8 cellular contexts compared by ENCODE assay signal in the genomic region with DNA sequence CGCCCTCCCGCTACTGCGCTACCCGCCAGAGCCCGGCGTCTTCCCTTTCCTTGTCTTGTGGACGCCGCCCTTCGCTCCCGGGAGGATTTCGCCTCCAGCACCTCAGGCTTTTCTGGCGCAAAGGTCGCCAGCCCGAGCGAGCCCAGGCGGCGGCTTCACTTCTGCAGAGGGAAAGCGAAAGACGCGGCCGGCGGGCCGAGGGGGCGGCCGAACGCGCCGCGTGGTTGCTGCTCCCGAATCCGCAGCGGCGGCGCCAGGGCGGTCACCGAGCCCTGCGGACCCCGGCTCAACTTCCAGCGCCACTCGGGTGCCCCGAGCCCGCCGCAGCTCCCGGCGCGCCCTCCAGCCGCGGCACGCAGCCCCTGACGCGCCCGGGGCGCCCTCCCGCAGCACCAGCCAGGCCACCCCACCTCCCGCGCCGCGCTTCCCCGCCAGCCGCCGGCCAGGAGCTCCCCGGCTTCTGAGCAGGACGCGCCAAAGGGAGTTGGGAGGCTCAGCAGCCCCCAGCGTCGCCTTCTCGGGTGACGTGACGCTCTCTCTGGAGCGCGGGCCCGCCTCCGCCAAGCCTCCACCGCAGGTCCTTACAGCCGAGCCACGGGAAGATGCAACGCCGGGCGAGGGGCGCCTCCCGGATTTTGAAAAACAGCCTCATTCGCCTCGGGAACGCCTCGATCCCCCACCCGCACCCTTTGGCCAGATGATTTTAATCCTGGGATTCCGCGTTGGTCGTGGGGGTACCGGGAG.
A peak's percentile ranks its signal among the peaks of the same experiment; 100 is the strongest.
DNase-seq lines count a peak whose midpoint lies in the region; ATAC-seq and TF ChIP-seq lines count a peak whose summit lies in the region.

No MANE protein-coding gene starts in this region.

- H3K9me3 ChIP-seq in ascending aorta = no peaks in the 10 kb centered on the region

- no peaks in the 10 kb centered on the region for H3K36me3 ChIP-seq in ascending aorta

- DNase-seq in DMS53 treated with DMSO at 0.1 percent for 48 hours (lab: John Stamatoyannopoulos, UW; ENCODE audit: unreplicated experiment) = peak; percentile 82
- peak; percentile 56 for DNase-seq in KBM-7
- DNase-seq in ascending aorta (ENCODE audit: low spot score in 2 of 2) = peak in 1 of 2 donors; percentile 71
- DNase-seq in hypothalamus (lab: John Stamatoyannopoulos, UW) = peak in 30 of 51 donors; percentile 5 to 58 (median 26)
- peak; percentile 23 for DNase-seq in putamen (ENCODE audit: low spot score)
- DNase-seq in activated effector memory CD4-positive, alpha-beta T cell treated with Interleukin-2 at 50 U/mL for 16 hours = no peak

- H3K4me3 ChIP-seq in ascending aorta = peak overlapping the region; percentile 73 to 85

- peaks cover 0 to 4% of the 10 kb centered on the region in 2 donors for H3K4me1 ChIP-seq in ascending aorta

- in situ Hi-C loops in KBM-7 (cut with MboI; ENCODE audit: low pct_unique_long_range_greater_than_20kb, low sequenced_read_pairs) = no loop called here

- H3K27ac ChIP-seq in ascending aorta = no peak overlapping the region

- no peak for TF ChIP-seq CTCF in ascending aorta (IDR thresholded peaks at IDR 0.05)

- ATAC-seq in HG03460 (IDR thresholded peaks at IDR 0.05; ENCODE audit: unreplicated experiment) = no peak
- no peak for ATAC-seq in HG03520 (IDR thresholded peaks at IDR 0.05; ENCODE audit: unreplicated experiment)

- H3K27me3 ChIP-seq in ascending aorta = no peaks in the 10 kb centered on the region

- intact Hi-C loops in ascending aorta (cut with DNase I) = no loop called here
